ENCODE assay signal across 18 cellular contexts in the genomic region with DNA sequence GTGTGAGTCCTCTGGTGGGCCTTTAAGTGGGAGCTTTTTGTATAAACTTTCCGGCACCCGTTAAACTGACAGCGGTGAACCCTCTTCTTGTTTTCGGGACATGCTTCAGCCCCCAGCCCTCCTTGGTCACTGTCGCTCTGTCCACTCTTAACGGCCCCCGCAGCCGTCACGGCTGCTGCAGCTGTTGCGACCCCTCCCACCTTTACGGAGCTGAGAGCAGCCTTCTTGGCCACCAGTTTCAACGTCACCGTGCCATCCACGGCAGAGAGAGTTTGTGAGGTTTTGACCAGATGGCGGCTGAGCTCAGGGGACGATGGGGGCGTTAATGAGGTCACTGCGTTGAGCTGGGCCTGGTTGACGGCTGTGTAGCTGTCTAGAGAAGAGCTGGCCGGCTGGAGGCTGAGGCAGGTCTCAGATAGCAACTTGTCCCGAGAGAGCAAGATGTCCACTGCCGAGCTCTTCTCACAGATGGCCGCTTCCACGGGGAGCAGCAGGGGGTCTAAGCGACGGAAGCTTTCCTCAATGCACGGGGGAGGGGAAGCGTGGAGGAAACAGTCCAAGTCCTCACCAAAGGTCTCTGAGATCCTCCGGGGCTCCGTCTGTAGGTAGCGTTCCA. TPM values are rescaled to one million over a fixed set of nuclear protein-coding genes. Genes with fewer than 3 reads are reported as not detected.
A peak's percentile ranks its signal among the peaks of the same experiment; 100 is the strongest.
DNase-seq lines count a peak whose midpoint lies in the region; TF ChIP-seq lines count a peak whose summit lies in the region.
"Had no signal": no experiment of that assay in that cellular context is flagged by ENCODE, and none has a peak within 500 bp of the region (broad histone marks: within the 10 kb centered on the region; RNA-seq: fewer than 3 reads in every experiment).

No MANE protein-coding gene starts in this region.

- peaks cover 36% of the 10 kb centered on the region for H3K4me1 ChIP-seq in HUES64 (ENCODE audit: insufficient read depth, low read length)
- H3K4me1 ChIP-seq in neuronal stem cell (ENCODE audit: control insufficient read depth in 2 of 2, insufficient read depth in 1 of 2, low read depth in 1 of 2, low read length in 2 of 2) = peaks cover 12% of the 10 kb centered on the region in 2 donors
- no peaks in the 10 kb centered on the region for H3K4me1 ChIP-seq in CD4-positive, alpha-beta memory T cell (ENCODE audit: insufficient read depth, low read length)

- no peaks in the 10 kb centered on the region for H3K27me3 Mint-ChIP-seq in activated T-cell treated with anti-CD3 and anti-CD28 coated beads, Interleukin-2, amount 50 U/mL, for 24 hours
- H3K27me3 Mint-ChIP-seq in CD4-positive, alpha-beta memory T cell = no peaks in the 10 kb centered on the region
- H3K27me3 Mint-ChIP-seq: activated CD4-positive, alpha-beta T cell treated with anti-CD3 and anti-CD28 coated beads, Interleukin-2, amount 10 ng/mL, durations not matched to agents 7 days and 5 days; CD4-positive, CD25-positive, alpha-beta regulatory T cell; IgD-negative memory B cell had no signal

- in situ Hi-C loops in GM13976 (cut with MboI; ENCODE audit: low sequenced_read_pairs, unreplicated experiment) = no loop called here

- H3K4ac ChIP-seq in neuronal stem cell (ENCODE audit: low read length) = no peak overlapping the region

- H3K4me3 ChIP-seq in HUES64 (ENCODE audit: low read length) (no peak overlapping the region), neuronal stem cell (ENCODE audit: low read length in 2 of 2) (no peak overlapping the region)
- no peak overlapping the region for H3K4me3 ChIP-seq in CD4-positive, alpha-beta memory T cell (ENCODE audit: low read length in 2 of 2)
- H3K4me3 ChIP-seq: tibial nerve had no signal

- no peaks in the 10 kb centered on the region for H3K79me1 ChIP-seq in neuronal stem cell (ENCODE audit: low read depth, low read length)

- POLR2A ChIA-PET in CD4-positive, alpha-beta memory T cell (lab: Charles Lee; ENCODE audit: partially characterized antibody) = interaction anchor here (1.0 kb wide), 1 partner anchor 39 kb away, joined by 3 read pairs; no protein-coding TSS in a partner anchor

- no peak overlapping the region for H2AFZ ChIP-seq in neuronal stem cell (ENCODE audit: low read length)

- intact Hi-C loops in CD4-positive, alpha-beta memory T cell (cut with micrococcal nuclease) = no loop called here

- no peak for DNase-seq in activated T-cell treated with anti-CD3 and anti-CD28 coated beads, Interleukin-2, amount 50 U/mL, for 24 hours
- DNase-seq in activated T-cell treated with anti-CD3 and anti-CD28 coated beads for 4 hours (no peak), cerebellum (ENCODE audit: low spot score) (peak; percentile 58), neuronal stem cell (ENCODE audit: low spot score) (no peak), NCI-H446 treated with DMSO at 0.1 percent for 48 hours (lab: John Stamatoyannopoulos, UW) (no peak), GM13976 (ENCODE audit: low spot score) (no peak)
- no peak for DNase-seq in CD4-positive, alpha-beta memory T cell
- DNase-seq: ACHN; activated CD4-positive, alpha-beta T cell treated with anti-CD3 and anti-CD28 coated beads, Interleukin-2, amount 10 ng/mL, durations not matched to agents 7 days and 5 days; amniotic stem cell; midbrain; MM.1S; NCI-H1694 had no signal

- H3K36me3 ChIP-seq in HUES64 (ENCODE audit: insufficient read depth, low read length) (peaks cover 35% of the 10 kb centered on the region), neuronal stem cell (replicated peaks in 1 of 2; ENCODE audit: control insufficient read depth in 2 of 2, insufficient read depth in 2 of 2, low read length in 2 of 2) (peaks cover 0 to 61% of the 10 kb centered on the region in 2 donors)
- no peaks in the 10 kb centered on the region for H3K36me3 ChIP-seq in CD4-positive, alpha-beta memory T cell (ENCODE audit: insufficient read depth, low read length)

- H2BK5ac ChIP-seq in neuronal stem cell (ENCODE audit: low read length) = no peak overlapping the region

- H2BK15ac ChIP-seq in neuronal stem cell (ENCODE audit: low read length) = no peak overlapping the region

- peaks cover 30% of the 10 kb centered on the region for H3K36me3 Mint-ChIP-seq in activated T-cell treated with anti-CD3 and anti-CD28 coated beads, Interleukin-2, amount 50 U/mL, for 24 hours (ENCODE audit: low read depth)
- peaks cover 29 to 48% of the 10 kb centered on the region in 2 donors for H3K36me3 Mint-ChIP-seq in CD4-positive, alpha-beta memory T cell

- 87% methylated on average over 31 of the region's 31 CpGs for WGBS in HUES64
- WGBS in neuronal stem cell (ENCODE audit: extremely low coverage in 2 of 2, insufficient read length in 2 of 2, insufficient replicate concordance in 1 of 2), 2 donors = no CpG with 5 or more reads among the region's 31 CpGs

- H4K8ac ChIP-seq in neuronal stem cell (ENCODE audit: low read depth, low read length) = no peak overlapping the region

- CTCF ChIA-PET in CD4-positive, alpha-beta memory T cell (lab: Charles Lee; ENCODE audit: partially characterized antibody) = interaction anchor here (1.1 kb wide), 1 partner anchor 18 kb away, joined by 3 read pairs; no protein-coding TSS in a partner anchor

- TF ChIP-seq CTCF in GM13976 (IDR thresholded peaks at IDR 0.05; ENCODE audit: borderline replicate concordance, control extremely low read depth, extremely low read depth, insufficient read depth, missing control alignments) = no peak

- no peak overlapping the region for H3K14ac ChIP-seq in neuronal stem cell (ENCODE audit: low read length)

- H2AK5ac ChIP-seq in neuronal stem cell (ENCODE audit: low read depth, low read length) = no peak overlapping the region

- peak overlapping the region; percentile 20 for H3K18ac ChIP-seq in neuronal stem cell (ENCODE audit: low read length)

- no peak overlapping the region for H3K23ac ChIP-seq in neuronal stem cell (ENCODE audit: low read depth, low read length, poor library complexity)

- peaks cover 67% of the 10 kb centered on the region for H3K4me1 Mint-ChIP-seq in activated T-cell treated with anti-CD3 and anti-CD28 coated beads, Interleukin-2, amount 50 U/mL, for 24 hours (ENCODE audit: low read depth)
- H3K4me1 Mint-ChIP-seq in CD4-positive, alpha-beta memory T cell = peaks cover 16 to 48% (median 25%) of the 10 kb centered on the region in 4 donors

- H3K9ac ChIP-seq in HUES64 (ENCODE audit: low read depth, low read length) (no peak overlapping the region), neuronal stem cell (ENCODE audit: low read depth, low read length, poor library complexity) (no peak overlapping the region)

- H3K27ac ChIP-seq in HUES64 (ENCODE audit: low read depth, low read length) (peak overlapping the region; percentile 71), neuronal stem cell (replicated peaks; ENCODE audit: low read length) (no peak overlapping the region)
- H3K27ac ChIP-seq in CD4-positive, alpha-beta memory T cell (ENCODE audit: low read depth, low read length) = no peak overlapping the region

- no peaks in the 10 kb centered on the region for H3K9me3 Mint-ChIP-seq in activated T-cell treated with anti-CD3 and anti-CD28 coated beads, Interleukin-2, amount 50 U/mL, for 24 hours
- peaks cover 0 to 2% (median 0%) of the 10 kb centered on the region in 8 donors for H3K9me3 Mint-ChIP-seq in CD4-positive, alpha-beta memory T cell
- H3K9me3 Mint-ChIP-seq: activated T-cell treated with anti-CD3 and anti-CD28 coated beads, Interleukin-2, amount 50 U/mL, for 4 hours; CD4-positive, CD25-positive, alpha-beta regulatory T cell; IgD-negative memory B cell had no signal

- no peak overlapping the region for H4K91ac ChIP-seq in neuronal stem cell (ENCODE audit: low read depth, low read length, poor library complexity)

- H3K27ac Mint-ChIP-seq in activated T-cell treated with anti-CD3 and anti-CD28 coated beads, Interleukin-2, amount 50 U/mL, for 24 hours = peak overlapping the region; percentile 91
- H3K27ac Mint-ChIP-seq in CD4-positive, alpha-beta memory T cell = peak overlapping the region in 1 of 7 donors; percentile 2
- H3K27ac Mint-ChIP-seq: activated CD4-positive, alpha-beta T cell treated with anti-CD3 and anti-CD28 coated beads, Interleukin-2, amount 10 ng/mL, durations not matched to agents 7 days and 5 days had no signal

- no peak overlapping the region for H2BK120ac ChIP-seq in neuronal stem cell (ENCODE audit: low read depth, low read length)

- H3K4me2 ChIP-seq in neuronal stem cell (ENCODE audit: insufficient read depth, low read length, poor library complexity, severe bottlenecking) = no peak overlapping the region

- H3K27me3 ChIP-seq in HUES64 (ENCODE audit: insufficient read depth, low read length) (no peaks in the 10 kb centered on the region), neuronal stem cell (ENCODE audit: control insufficient read depth in 3 of 3, insufficient read depth in 3 of 3, low read depth in 1 of 3, low read length in 3 of 3) (no peaks in the 10 kb centered on the region)
- no peaks in the 10 kb centered on the region for H3K27me3 ChIP-seq in CD4-positive, alpha-beta memory T cell (ENCODE audit: insufficient read depth, low read length)
- H3K27me3 ChIP-seq: tibial nerve had no signal

- H3K4me3 Mint-ChIP-seq in activated T-cell treated with anti-CD3 and anti-CD28 coated beads, Interleukin-2, amount 50 U/mL, for 24 hours = no peak overlapping the region
- H3K4me3 Mint-ChIP-seq in CD4-positive, alpha-beta memory T cell = peak overlapping the region in 1 of 8 donors; percentile 4
- H3K4me3 Mint-ChIP-seq: activated CD4-positive, alpha-beta T cell treated with anti-CD3 and anti-CD28 coated beads, Interleukin-2, amount 10 ng/mL, durations not matched to agents 7 days and 5 days; CD4-positive, CD25-positive, alpha-beta regulatory T cell had no signal

- H2BK12ac ChIP-seq in neuronal stem cell (ENCODE audit: low read length) = no peak overlapping the region

- peaks cover 5% of the 10 kb centered on the region; the same call in 1 of the 2 replicates for H3K9me3 ChIP-seq in HUES64 (ENCODE audit: insufficient read depth, low read depth, low read length)
- peaks cover 0 to 23% of the 10 kb centered on the region in 2 donors for H3K9me3 ChIP-seq in neuronal stem cell (replicated peaks in 1 of 2; ENCODE audit: control insufficient read depth in 2 of 2, insufficient read depth in 1 of 2, low read depth in 1 of 2, low read length in 2 of 2)
- H3K9me3 ChIP-seq in CD4-positive, alpha-beta memory T cell (ENCODE audit: control insufficient read depth in 1 of 2, low read length in 2 of 2) = no peaks in the 10 kb centered on the region

RNA-seq across cellular contexts. Expression of a gene that starts 41.9 kb away (rescaled TPM):
- 11.9 TPM for polyA plus RNA-seq in HUES64 (2013, experiment 1 of 2)
- polyA plus RNA-seq in HUES64 (2013, experiment 2 of 2) = 11.3 TPM
- 60.2 TPM for total RNA-seq in cerebellum
- 10.9 TPM for polyA plus RNA-seq in neuronal stem cell (2013, experiment 1 of 2)
- 12.5 TPM for polyA plus RNA-seq in neuronal stem cell (2013, experiment 2 of 2)
- total RNA-seq in CD4-positive, alpha-beta memory T cell = 10 to 100 TPM; 45.5 to 47.1 TPM
- polyA plus RNA-seq in CD4-positive, alpha-beta memory T cell = 10 to 100 TPM; 14.1 to 17.4 TPM
